In the genomic region with DNA sequence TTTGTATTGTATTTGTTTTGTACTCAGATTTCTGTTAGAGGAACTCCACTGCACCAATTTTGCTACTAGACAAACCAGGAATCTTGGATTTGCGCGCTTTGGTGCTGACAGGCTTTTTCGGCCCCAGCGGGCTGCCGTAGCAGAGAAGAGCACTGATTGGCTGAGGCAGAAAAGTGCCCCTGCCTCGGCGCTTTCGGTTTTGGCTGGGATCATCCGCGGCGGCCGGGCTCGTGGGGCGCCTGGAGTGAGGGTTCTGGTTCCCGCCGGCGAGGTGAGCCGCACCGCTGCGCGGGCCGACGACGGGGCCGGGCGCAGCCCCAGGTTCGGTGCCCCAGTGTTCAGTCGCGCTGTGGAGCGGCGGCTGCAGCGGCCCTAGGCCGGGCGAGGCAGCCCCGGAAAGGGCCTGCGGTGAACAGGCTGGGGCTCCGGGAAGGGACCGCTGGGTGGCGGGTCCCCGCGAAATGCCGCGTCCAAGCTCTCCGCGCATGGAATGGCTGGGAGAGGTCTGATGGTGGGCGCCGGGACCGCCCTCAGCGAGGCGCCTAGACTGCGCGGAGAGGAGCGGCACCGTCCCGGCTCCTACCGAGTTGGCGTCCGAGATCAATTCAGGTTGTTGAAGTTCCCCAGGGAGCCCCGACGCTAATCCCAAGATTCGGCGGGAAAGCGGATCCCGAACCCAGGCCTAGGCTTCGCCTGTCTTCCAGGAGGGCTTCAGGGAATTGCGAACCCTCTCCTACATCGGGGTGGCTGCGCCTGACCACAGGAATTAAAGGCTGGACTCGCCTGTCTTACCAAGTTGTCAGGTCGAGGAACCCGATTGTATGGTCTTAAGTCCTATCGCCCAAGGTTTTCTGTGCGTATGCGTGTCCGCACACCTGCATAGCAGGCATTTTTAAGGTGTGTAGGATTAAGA, we compare ENCODE assay signal across 8 cellular contexts. TPM values are rescaled to one million over a fixed set of nuclear protein-coding genes. Genes with fewer than 3 reads are reported as not detected.
A peak's percentile ranks its signal among the peaks of the same experiment; 100 is the strongest.
DNase-seq lines count a peak whose midpoint lies in the region; ATAC-seq, FAIRE-seq and TF ChIP-seq lines count a peak whose summit lies in the region.

A gene (plus strand): TSS at position 178 of the 913 bp plus-strand sequence. CDS start 7,204 bp downstream, outside the sequence.

- peak within 1 kb of the TSS; percentile 61 for H3K4me3 ChIP-seq in right cardiac atrium (ENCODE audit: low read length)
- H3K4me3 ChIP-seq in rectal smooth muscle tissue (ENCODE audit: low read length) = peak within 1 kb of the TSS; percentile 91
- H3K4me3 ChIP-seq in aorta (ENCODE audit: low read length in 2 of 2) = peak within 1 kb of the TSS; percentile 70 to 84

- peak within 1 kb of the TSS; percentile 72 for H3K9ac ChIP-seq in rectal smooth muscle tissue (ENCODE audit: low read length)

- under 1% methylated on average over 75 of the region's 75 CpGs for WGBS in right cardiac atrium
- 0 to 1% methylated on average over 64 to 75 of the region's 75 CpGs for WGBS in aorta, 2 donors

- H3K27ac ChIP-seq in right cardiac atrium (ENCODE audit: low read length) (peak within 1 kb of the TSS; percentile 59), rectal smooth muscle tissue (ENCODE audit: low read depth, low read length) (peak within 1 kb of the TSS; percentile 83), aorta (ENCODE audit: low read depth in 1 of 2, low read length in 2 of 2) (peak within 1 kb of the TSS; percentile 45 to 65)

- TF ChIP-seq POLR2A in GM12892 (IDR thresholded peaks at IDR 0.05; ENCODE audit: low read depth, low read length) = peak; percentile 82

- no peaks in the 10 kb centered on the region for H3K9me3 ChIP-seq in right cardiac atrium (ENCODE audit: control insufficient read depth, low read length)
- no peaks in the 10 kb centered on the region for H3K9me3 ChIP-seq in aorta (ENCODE audit: control insufficient read depth, low read length)

- peak; percentile 64 for DNase-seq in GM12892 (ENCODE audit: insufficient read length)
- DNase-seq in NCI-H128 (lab: John Stamatoyannopoulos, UW; ENCODE audit: unreplicated experiment) = peak; percentile 46
- DNase-seq in anterior cingulate cortex (lab: John Stamatoyannopoulos, UW) = peak; percentile 25 to 93 (median 87)
- peak; percentile 89 to 94 (median 93) for DNase-seq in right cardiac atrium
- peak; percentile 92 to 94 for DNase-seq in aorta

- H3K36me3 ChIP-seq in rectal smooth muscle tissue (ENCODE audit: control insufficient read depth, insufficient read depth, low read length) (no peaks in the 10 kb centered on the region), aorta (ENCODE audit: control insufficient read depth in 1 of 2, insufficient read depth in 2 of 2, low read length in 1 of 2) (no peaks in the 10 kb centered on the region)

- H3K4me1 ChIP-seq in right cardiac atrium (ENCODE audit: control insufficient read depth, insufficient read depth, low read length) = peaks cover 14% of the 10 kb centered on the region
- H3K4me1 ChIP-seq in rectal smooth muscle tissue (ENCODE audit: control insufficient read depth, insufficient read depth, low read length) = peaks cover 12% of the 10 kb centered on the region
- peaks cover 2 to 9% of the 10 kb centered on the region in 2 donors for H3K4me1 ChIP-seq in aorta (ENCODE audit: control insufficient read depth in 1 of 2, insufficient read depth in 2 of 2, low read length in 2 of 2)

- ATAC-seq in HG02642 (IDR thresholded peaks at IDR 0.05; ENCODE audit: poor library complexity, unreplicated experiment) (peak; percentile 94), right cardiac atrium (peak; percentile 98 to 99), aorta (ENCODE audit: low FRiP score) (peak; percentile 96)

- no peaks in the 10 kb centered on the region for H3K27me3 ChIP-seq in right cardiac atrium (ENCODE audit: control insufficient read depth, insufficient read depth)
- no peaks in the 10 kb centered on the region for H3K27me3 ChIP-seq in rectal smooth muscle tissue (ENCODE audit: control insufficient read depth, insufficient read depth, low read length)
- H3K27me3 ChIP-seq in aorta (ENCODE audit: control insufficient read depth in 1 of 2, insufficient read depth in 2 of 2, low read length in 1 of 2) = no peaks in the 10 kb centered on the region

- intact Hi-C loops in T-helper 2 cell treated with Interferon-gamma antibody and Interleukin-4, amounts not matched to agents 100 ng/mL and 5 ng/mL, for 36 hours (cut with micrococcal nuclease) = loop anchor here (1.0 to 5.0 kb wide), 5 partner anchors 237 to 998 kb away; a partner anchor contains a TSS
- intact Hi-C loops in right cardiac atrium (cut with DNase I) (loop anchor here in 1 of 4 donors (10.0 kb wide), 1 partner anchor 221 kb away; no protein-coding TSS in a partner anchor), aorta (cut with DNase I) (loop anchor here in 1 of 2 donors (10.0 kb wide), 2 partner anchors 121 to 331 kb away; no protein-coding TSS in a partner anchor)

- FAIRE-seq in GM12892 (lab: Jason Lieb, UNC) = peak; percentile 94

RNA-seq across cellular contexts. Expression of the gene that starts here (rescaled TPM):
- 111 TPM for polyA plus RNA-seq in GM12892 (2012; ENCODE audit: missing spikeins)
- 43.3 and 49.8 TPM in 2 replicates for total RNA-seq in T-helper 2 cell treated with Interferon-gamma antibody and Interleukin-4, amounts not matched to agents 100 ng/mL and 5 ng/mL, for 36 hours
- 10 to 100 TPM; 13.9 to 19.9 (median 16.4) TPM for total RNA-seq in right cardiac atrium
- 31.0 TPM for polyA plus RNA-seq in right cardiac atrium
- total RNA-seq in aorta = 10 to 100 TPM; 19.9 to 25.8 TPM
- 10 to 100 TPM; 30.2 to 35.1 TPM for polyA plus RNA-seq in aorta

Comparison
In these comparisons a context has a peak if more than half of its experiments do, and no peak if none do; other contexts are left out.
1. Peak in every context shown above with its lines: DNase-seq, ATAC-seq, H3K4me3 ChIP-seq and H3K27ac ChIP-seq.